In the genomic region with DNA sequence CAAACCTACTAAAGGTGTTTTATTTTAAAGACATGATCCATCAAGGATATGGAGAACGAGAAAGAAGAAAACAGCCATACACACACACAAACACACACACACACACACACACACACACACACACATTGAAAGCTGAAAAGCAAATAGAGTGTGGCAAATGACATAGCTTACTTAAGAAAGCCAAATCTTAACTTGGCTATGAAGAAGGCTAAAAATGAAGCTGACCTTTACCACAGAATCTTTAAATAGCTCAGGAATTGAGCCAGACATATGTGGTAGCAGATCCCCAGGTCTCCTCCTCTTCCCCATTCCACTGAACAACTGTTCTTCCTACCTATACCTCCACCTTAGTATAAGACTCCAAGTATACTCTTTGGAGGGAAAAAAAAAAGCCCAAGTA, we compare ENCODE assay signal across 12 cellular contexts.
DNase-seq lines count a peak whose midpoint lies in the region; ATAC-seq and TF ChIP-seq lines count a peak whose summit lies in the region.
"Had no signal": no experiment of that assay in that cellular context is flagged by ENCODE, and none has a peak within 500 bp of the region (broad histone marks: within the 10 kb centered on the region; RNA-seq: fewer than 3 reads in every experiment).

No MANE protein-coding gene starts in this region.

- peaks cover 43% of the 10 kb centered on the region for H3K79me2 ChIP-seq in PC-9 (ENCODE audit: low read depth)

- H3K4ac ChIP-seq in neuronal stem cell (ENCODE audit: low read length), result no peak overlapping the region

- H2AK5ac ChIP-seq in neuronal stem cell (ENCODE audit: low read depth, low read length), result no peak overlapping the region

- H3K27me3 ChIP-seq in PC-9 (ENCODE audit: insufficient read depth, low read depth) (no peaks in the 10 kb centered on the region), neuronal stem cell (ENCODE audit: control insufficient read depth in 3 of 3, insufficient read depth in 3 of 3, low read depth in 1 of 3, low read length in 3 of 3) (no peaks in the 10 kb centered on the region)
- H3K27me3 ChIP-seq: MG63 had no signal

- no CpG with 5 or more reads among the region's 1 CpG for WGBS in neuronal stem cell (ENCODE audit: extremely low coverage in 2 of 2, insufficient read length in 2 of 2, insufficient replicate concordance in 1 of 2), 2 donors

- no peak overlapping the region for H2BK5ac ChIP-seq in neuronal stem cell (ENCODE audit: low read length)

- H4K8ac ChIP-seq in neuronal stem cell (ENCODE audit: low read depth, low read length), result no peak overlapping the region

- peaks cover 12% of the 10 kb centered on the region for H3F3A ChIP-seq in PC-9 (ENCODE audit: insufficient read depth, low read depth)

- peaks cover 5% of the 10 kb centered on the region for H4K20me1 ChIP-seq in PC-9 (ENCODE audit: insufficient read depth)

- H3K9me2 ChIP-seq in PC-9 (ENCODE audit: insufficient read depth), result no peaks in the 10 kb centered on the region; the same call in 1 of the 2 replicates

- no peak overlapping the region for H2AFZ ChIP-seq in PC-9
- H2AFZ ChIP-seq in neuronal stem cell (ENCODE audit: low read length), result no peak overlapping the region

- H2BK15ac ChIP-seq in neuronal stem cell (ENCODE audit: low read length), result no peak overlapping the region

- no peak overlapping the region for H2BK12ac ChIP-seq in neuronal stem cell (ENCODE audit: low read length)

- intact Hi-C loops in PC-9 (cut with micrococcal nuclease; ENCODE audit: unreplicated experiment), result loop anchor here (2.0 to 5.0 kb wide), 5 partner anchors 36 to 1056 kb away; a partner anchor contains a TSS

- H3K36me3 ChIP-seq in PC-9 (ENCODE audit: low read depth) (no peaks in the 10 kb centered on the region), neuronal stem cell (replicated peaks in 1 of 2; ENCODE audit: control insufficient read depth in 2 of 2, insufficient read depth in 2 of 2, low read length in 2 of 2) (no peaks in the 10 kb centered on the region)
- H3K36me3 ChIP-seq: MG63 had no signal

- no peak overlapping the region for H3K4me3 ChIP-seq in PC-9
- H3K4me3 ChIP-seq in fibroblast of mammary gland (ENCODE audit: control insufficient read depth, low read depth, low read length), result no peak overlapping the region
- H3K4me3 ChIP-seq in neuronal stem cell (ENCODE audit: low read length in 2 of 2), result no peak overlapping the region
- H3K4me3 ChIP-seq: MG63 had no signal

- BruUV-seq in PC-9 (replicated peaks; lab: Mats Ljungman, UMichigan), result no TSS peak

- POLR2A ChIA-PET in PC-9 (lab: Charles Lee; ENCODE audit: unreplicated experiment), result interaction anchor here (0.6 to 1.1 kb wide), 6 partner anchors 71 to 1825 kb away, joined by 3 to 7 read pairs (median 5); no protein-coding TSS in a partner anchor

- ATAC-seq in HG02798 (IDR thresholded peaks at IDR 0.05; ENCODE audit: poor library complexity, unreplicated experiment) (no peak), HG03439 (IDR thresholded peaks at IDR 0.05; ENCODE audit: unreplicated experiment) (no peak)

- TF ChIP-seq CTCF in PC-9 (conservative IDR thresholded peaks at IDR 0.05) (no peak), fibroblast of mammary gland (conservative IDR thresholded peaks at IDR 0.05; ENCODE audit: control insufficient read depth, insufficient read depth, low read depth, low read length) (no peak)

- no peak overlapping the region for H3K14ac ChIP-seq in neuronal stem cell (ENCODE audit: low read length)

- no peak overlapping the region for H3K27ac ChIP-seq in PC-9
- no peak overlapping the region for H3K27ac ChIP-seq in neuronal stem cell (replicated peaks; ENCODE audit: low read length)

- H3K9me3 ChIP-seq in PC-9 (ENCODE audit: insufficient read depth, low read depth) (0 out of 2 replicates have a peak, but pooled peaks cover 4% of the 10 kb centered on the region), neuronal stem cell (replicated peaks in 1 of 2; ENCODE audit: control insufficient read depth in 2 of 2, insufficient read depth in 1 of 2, low read depth in 1 of 2, low read length in 2 of 2) (no peaks in the 10 kb centered on the region)
- H3K9me3 ChIP-seq: MG63 had no signal

- no peaks in the 10 kb centered on the region for H3K79me1 ChIP-seq in neuronal stem cell (ENCODE audit: low read depth, low read length)

- CTCF ChIA-PET in PC-9 (lab: Charles Lee), result interaction anchor here (0.6 to 2.7 kb wide), 7 partner anchors 11 to 692 kb away, joined by 3 to 9 read pairs (median 4); no protein-coding TSS in a partner anchor

- H2BK120ac ChIP-seq in neuronal stem cell (ENCODE audit: low read depth, low read length), result no peak overlapping the region

- no peak overlapping the region for H3K18ac ChIP-seq in neuronal stem cell (ENCODE audit: low read length)

- H3K4me1 ChIP-seq in PC-9 (replicated peaks; ENCODE audit: insufficient read depth), result peaks cover 34% of the 10 kb centered on the region
- H3K4me1 ChIP-seq in neuronal stem cell (ENCODE audit: control insufficient read depth in 2 of 2, insufficient read depth in 1 of 2, low read depth in 1 of 2, low read length in 2 of 2), result peaks cover 0 to 6% of the 10 kb centered on the region in 2 donors

- no peak overlapping the region for H3K9ac ChIP-seq in neuronal stem cell (ENCODE audit: low read depth, low read length, poor library complexity)

- H3K4me2 ChIP-seq in PC-9 (peak overlapping the region; percentile 18), neuronal stem cell (ENCODE audit: insufficient read depth, low read length, poor library complexity, severe bottlenecking) (no peak overlapping the region)

- peak; percentile 14 for DNase-seq in GM03348 (ENCODE audit: low spot score)
- no peak for DNase-seq in PC-9
- DNase-seq in fibroblast of mammary gland (ENCODE audit: low read depth), result peak; percentile 19
- DNase-seq in myocyte (ENCODE audit: low read depth), result peak; percentile 45
- no peak for DNase-seq in NCI-H524 treated with DMSO at 0.1 percent for 48 hours (lab: John Stamatoyannopoulos, UW)
- no peak for DNase-seq in neuronal stem cell (ENCODE audit: low spot score)
- DNase-seq: activated CD4-positive, alpha-beta T cell treated with anti-CD3 and anti-CD28 coated beads for 48 hours; activated T-cell treated with anti-CD3 and anti-CD28 coated beads, Interleukin-2, amount 50 U/mL, for 24 hours; cortex of kidney; MG63 had no signal

- H3K23ac ChIP-seq in neuronal stem cell (ENCODE audit: low read depth, low read length, poor library complexity), result no peak overlapping the region

- H4K91ac ChIP-seq in neuronal stem cell (ENCODE audit: low read depth, low read length, poor library complexity), result no peak overlapping the region

Comparison
In these comparisons a context has a peak if more than half of its experiments do, and no peak if none do; other contexts are left out.
1. DNase-seq: peak in GM03348 (single experiment), fibroblast of mammary gland (single experiment) and myocyte (single experiment); none in PC-9 (0 of 2), NCI-H524 treated with DMSO at 0.1 percent for 48 hours (single experiment) and neuronal stem cell (single experiment).